9 cellular contexts compared by ENCODE assay signal in genomic region chr3:149473314-149473990, GRCh38. TPM values are rescaled to one million over a fixed set of nuclear protein-coding genes. Genes with fewer than 3 reads are reported as not detected.
A peak's percentile ranks its signal among the peaks of the same experiment; 100 is the strongest.
DNase-seq lines count a peak whose midpoint lies in the region; ATAC-seq and TF ChIP-seq lines count a peak whose summit lies in the region.
"Had no signal": no experiment of that assay in that cellular context is flagged by ENCODE, and none has a peak within 500 bp of the region (broad histone marks: within the 10 kb centered on the region; RNA-seq: fewer than 3 reads in every experiment).

No MANE protein-coding gene starts in this region.

- peak overlapping the region; percentile 46 to 77 for H3K27ac ChIP-seq in left lung

- no peaks in the 10 kb centered on the region for H3K27me3 ChIP-seq in left lung

- DNase-seq in ACHN (peak; percentile 94), HT1080 (ENCODE audit: low read depth) (peak; percentile 93), astrocyte of the spinal cord (ENCODE audit: low read depth, low spot score) (peak; percentile 84), left lung (peak in 1 of 2 donors; percentile 79), T-helper 1 cell (no peak), D341Med (ENCODE audit: low spot score) (no peak), DMS79 (lab: John Stamatoyannopoulos, UW) (no peak)
- no peak for DNase-seq in stimulated activated CD4-positive, alpha-beta T cell treated with anti-CD3 and anti-CD28 coated beads, Interleukin-4, amount 100 ng/mL, for 1 hour
- DNase-seq: GDM1 had no signal

- TF ChIP-seq CTCF in astrocyte of the spinal cord (IDR thresholded peaks at IDR 0.05; ENCODE audit: low read depth, low read length) (no peak), left lung (IDR thresholded peaks at IDR 0.05) (no peak)

- H3K36me3 ChIP-seq in left lung: no peaks in the 10 kb centered on the region

- H3K4me1 ChIP-seq in left lung: peaks cover 17 to 40% of the 10 kb centered on the region in 2 donors

- intact Hi-C loops in left lung (cut with DNase I): no loop called here

- no peaks in the 10 kb centered on the region for H3K9me3 ChIP-seq in left lung

- H3K4me3 ChIP-seq in astrocyte of the spinal cord (ENCODE audit: low read depth, low read length) (no peak overlapping the region), left lung (no peak overlapping the region)

- peak; percentile 92 for ATAC-seq in left lung

- in situ Hi-C loops in ACHN (cut with HindIII; ENCODE audit: low pct_ligation_motif_present, low pct_unique_long_range_greater_than_20kb, low sequenced_read_pairs): no loop called here
- in situ Hi-C loops in astrocyte of the spinal cord (cut with HindIII; ENCODE audit: low sequenced_read_pairs): no loop called here

RNA-seq across cellular contexts. Expression of gene TM4SF4, which starts 1.0 kb away (rescaled TPM):
- not detected in 2 replicates for total RNA-seq in HT1080 (2014; rRNA removed; shearing (Covaris generic))
- polyA plus RNA-seq in HT1080 (2015; cell fraction: cytosol; rRNA removed): not detected in 2 replicates
- not detected in 2 replicates for polyA plus RNA-seq in HT1080 (2015; cell fraction: nucleus; rRNA removed)
- 1 to 10 TPM; 1.3 to 2.0 TPM for total RNA-seq in left lung

Comparison
In these comparisons a context has a peak if more than half of its experiments do, and no peak if none do; other contexts are left out.
1. DNase-seq: peak in ACHN (single experiment), HT1080 (single experiment) and astrocyte of the spinal cord (single experiment); none in T-helper 1 cell (0 of 5), D341Med (single experiment), stimulated activated CD4-positive, alpha-beta T cell treated with anti-CD3 and anti-CD28 coated beads, Interleukin-4, amount 100 ng/mL, for 1 hour (single experiment) and DMS79 (single experiment).